In genomic region chr2:44715671-44716077, GRCh38 we compare ENCODE assay signal across 8 cellular contexts.
DNase-seq lines count a peak whose midpoint lies in the region; ATAC-seq and TF ChIP-seq lines count a peak whose summit lies in the region.

No MANE protein-coding gene starts in this region.

- no peak overlapping the region for H2AFZ ChIP-seq in PC-9

- no peaks in the 10 kb centered on the region for H3K27me3 ChIP-seq in PC-9 (ENCODE audit: insufficient read depth, low read depth)
- H3K27me3 ChIP-seq in foreskin keratinocyte, result no peaks in the 10 kb centered on the region

- H3K9me3 ChIP-seq in PC-9 (ENCODE audit: insufficient read depth, low read depth), result no peaks in the 10 kb centered on the region

- H3K36me3 ChIP-seq in PC-9 (ENCODE audit: low read depth), result no peaks in the 10 kb centered on the region

- TF ChIP-seq CTCF in PC-9 (conservative IDR thresholded peaks at IDR 0.05), result peak; percentile 73
- peak; percentile 73 for TF ChIP-seq CTCF in foreskin keratinocyte (conservative IDR thresholded peaks at IDR 0.05)

- H4K20me1 ChIP-seq in PC-9 (ENCODE audit: insufficient read depth), result no peaks in the 10 kb centered on the region

- no peaks in the 10 kb centered on the region for H3K9me2 ChIP-seq in PC-9 (ENCODE audit: insufficient read depth)

- DNase-seq in NCI-H748 (lab: John Stamatoyannopoulos, UW; ENCODE audit: unreplicated experiment), result peak; percentile 47
- no peak for DNase-seq in NCI-H748 treated with DMSO at 0.1 percent for 48 hours (lab: John Stamatoyannopoulos, UW)
- peak; percentile 29 to 68 for DNase-seq in PC-9
- peak; percentile 25 to 56 for DNase-seq in foreskin keratinocyte
- DNase-seq in stromal cell of bone marrow (ENCODE audit: low read depth), result peak; percentile 19
- no peak for DNase-seq in activated gamma-delta T cell treated with Interleukin-2 at 50 U/mL for 16 hours
- no peak for DNase-seq in activated effector memory CD4-positive, alpha-beta T cell treated with Interleukin-2 at 50 U/mL for 16 hours
- no peak for DNase-seq in NCI-H187 treated with DMSO at 0.1 percent for 48 hours (lab: John Stamatoyannopoulos, UW)

- H3K79me2 ChIP-seq in PC-9 (ENCODE audit: low read depth), result no peaks in the 10 kb centered on the region

- CTCF ChIA-PET in PC-9 (lab: Charles Lee), result interaction anchor here (0.7 to 2.0 kb wide), 5 partner anchors 234 to 364 kb away, joined by 3 to 17 read pairs (median 7); no protein-coding TSS in a partner anchor

- no TSS peak for BruUV-seq in PC-9 (replicated peaks; lab: Mats Ljungman, UMichigan)

- POLR2A ChIA-PET in PC-9 (lab: Charles Lee; ENCODE audit: unreplicated experiment), result no interaction called here

- H3K4me1 ChIP-seq in PC-9 (replicated peaks; ENCODE audit: insufficient read depth), result no peaks in the 10 kb centered on the region
- H3K4me1 ChIP-seq in foreskin keratinocyte, result no peaks in the 10 kb centered on the region

- ATAC-seq in foreskin keratinocyte, result peak; percentile 61

- H3F3A ChIP-seq in PC-9 (ENCODE audit: insufficient read depth, low read depth), result no peaks in the 10 kb centered on the region

- intact Hi-C loops in PC-9 (cut with micrococcal nuclease; ENCODE audit: unreplicated experiment), result loop anchor here (1.0 to 10.0 kb wide), 3 partner anchors 236 to 671 kb away; no protein-coding TSS in a partner anchor

- H3K27ac ChIP-seq in PC-9 (no peak overlapping the region), foreskin keratinocyte (no peak overlapping the region)

- H3K4me2 ChIP-seq in PC-9, result no peak overlapping the region

- no peak overlapping the region for H3K4me3 ChIP-seq in PC-9

Comparison
In these comparisons a context has a peak if more than half of its experiments do, and no peak if none do; other contexts are left out.
1. DNase-seq: peak in NCI-H748 (single experiment), PC-9 (2 of 2), foreskin keratinocyte (2 of 2) and stromal cell of bone marrow (single experiment); none in NCI-H748 treated with DMSO at 0.1 percent for 48 hours (single experiment), activated gamma-delta T cell treated with Interleukin-2 at 50 U/mL for 16 hours (single experiment), activated effector memory CD4-positive, alpha-beta T cell treated with Interleukin-2 at 50 U/mL for 16 hours (single experiment) and NCI-H187 treated with DMSO at 0.1 percent for 48 hours (single experiment).